ENCODE assay signal across 17 cellular contexts in the genomic region with DNA sequence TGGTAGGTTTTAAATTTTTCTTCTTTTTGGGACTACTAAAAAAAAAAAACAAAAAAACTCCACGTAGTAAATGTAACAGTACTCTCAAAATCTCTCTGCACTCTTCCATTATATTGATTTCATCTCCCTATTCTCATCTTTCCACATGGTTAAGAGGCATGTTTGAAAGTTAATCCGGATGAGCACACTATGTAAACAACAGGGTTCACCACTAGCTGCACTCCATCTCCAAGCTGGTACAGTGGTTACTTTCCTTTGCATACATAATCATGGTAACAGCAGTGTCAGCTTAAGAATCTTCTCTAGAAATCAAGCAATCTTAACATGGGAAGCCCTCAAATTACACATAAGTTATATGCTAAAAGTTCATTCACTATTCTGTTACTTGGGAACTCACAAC.
DNase-seq lines count a peak whose midpoint lies in the region; ATAC-seq and TF ChIP-seq lines count a peak whose summit lies in the region.
"Had no signal": no experiment of that assay in that cellular context is flagged by ENCODE, and none has a peak within 500 bp of the region (broad histone marks: within the 10 kb centered on the region; RNA-seq: fewer than 3 reads in every experiment).

No MANE protein-coding gene starts in this region.

- CTCF ChIA-PET in activated CD4-positive, alpha-beta T cell treated with anti-CD3 and anti-CD28 coated beads, Interleukin-2, amount 10 ng/mL, durations not matched to agents 7 days and 5 days (lab: Charles Lee) = no interaction called here

- POLR2A ChIA-PET in activated CD4-positive, alpha-beta T cell treated with anti-CD3 and anti-CD28 coated beads, Interleukin-2, amount 10 ng/mL, durations not matched to agents 7 days and 5 days (lab: Charles Lee) = no interaction called here

- peaks cover 7% of the 10 kb centered on the region for H3K9me3 Mint-ChIP-seq in activated CD4-positive, alpha-beta T cell treated with anti-CD3 and anti-CD28 coated beads, Interleukin-2, amount 10 ng/mL, durations not matched to agents 7 days and 5 days
- H3K9me3 Mint-ChIP-seq: activated B cell treated with CpG ODN at 0.5 μM for 24 hours had no signal

- H3K27me3 Mint-ChIP-seq in activated CD4-positive, alpha-beta T cell treated with anti-CD3 and anti-CD28 coated beads, Interleukin-2, amount 10 ng/mL, durations not matched to agents 7 days and 5 days = no peaks in the 10 kb centered on the region
- H3K27me3 Mint-ChIP-seq: activated B cell treated with CpG ODN at 0.5 μM for 24 hours; activated CD8-positive, alpha-beta memory T cell treated with anti-CD3 and anti-CD28 coated beads, Interleukin-2, amount 10 ng/mL, durations not matched to agents 7 days and 5 days; CD4-positive, CD25-positive, alpha-beta regulatory T cell had no signal

- H3K27ac Mint-ChIP-seq in activated CD4-positive, alpha-beta T cell treated with anti-CD3 and anti-CD28 coated beads, Interleukin-2, amount 10 ng/mL, durations not matched to agents 7 days and 5 days = no peak overlapping the region
- H3K27ac Mint-ChIP-seq: activated B cell treated with CpG ODN at 0.5 μM for 24 hours; activated CD8-positive, alpha-beta memory T cell treated with anti-CD3 and anti-CD28 coated beads, Interleukin-2, amount 10 ng/mL, durations not matched to agents 7 days and 5 days had no signal

- H3K36me3 Mint-ChIP-seq in activated CD4-positive, alpha-beta T cell treated with anti-CD3 and anti-CD28 coated beads, Interleukin-2, amount 10 ng/mL, durations not matched to agents 7 days and 5 days (ENCODE audit: low read depth) = peaks cover 10% of the 10 kb centered on the region

- no peak overlapping the region for H3K4me3 ChIP-seq in epithelial cell of esophagus (ENCODE audit: low read length)
- H3K4me3 ChIP-seq: tibial artery had no signal

- H3K4me1 Mint-ChIP-seq in activated CD4-positive, alpha-beta T cell treated with anti-CD3 and anti-CD28 coated beads, Interleukin-2, amount 10 ng/mL, durations not matched to agents 7 days and 5 days = peaks cover 33% of the 10 kb centered on the region
- H3K4me1 Mint-ChIP-seq: neural crest cell had no signal

- DNase-seq in NCI-H187 treated with DMSO at 0.1 percent for 48 hours (lab: John Stamatoyannopoulos, UW) (peak; percentile 11), NCI-H187 (lab: John Stamatoyannopoulos, UW) (no peak), NCI-H526 treated with DMSO at 0.1 percent for 48 hours (lab: John Stamatoyannopoulos, UW) (peak; percentile 22), epithelial cell of esophagus (ENCODE audit: low read depth) (peak; percentile 12), renal cortical epithelial cell (ENCODE audit: low read depth) (peak; percentile 42), NCI-H1436 treated with DMSO at 0.1 percent for 48 hours (lab: John Stamatoyannopoulos, UW) (no peak)
- DNase-seq in activated CD4-positive, alpha-beta T cell treated with anti-CD3 and anti-CD28 coated beads, Interleukin-2, amount 10 ng/mL, durations not matched to agents 7 days and 5 days = no peak
- DNase-seq: activated B cell treated with CpG ODN at 0.5 μM for 24 hours; activated CD8-positive, alpha-beta memory T cell treated with anti-CD3 and anti-CD28 coated beads, Interleukin-2, amount 10 ng/mL, durations not matched to agents 7 days and 5 days; activated gamma-delta T cell treated with Interleukin-2 at 50 U/mL for 16 hours; CD4-positive, CD25-positive, alpha-beta regulatory T cell; Karpas-422; SW 1271; tibial artery had no signal

- no peak for ATAC-seq in GM19395 (IDR thresholded peaks at IDR 0.05; ENCODE audit: unreplicated experiment)
- ATAC-seq: activated CD8-positive, alpha-beta memory T cell treated with anti-CD3 and anti-CD28 coated beads, Interleukin-2, amount 10 ng/mL, durations not matched to agents 7 days and 5 days; Panc1 had no signal

- no peak overlapping the region for H3K4me3 Mint-ChIP-seq in activated CD4-positive, alpha-beta T cell treated with anti-CD3 and anti-CD28 coated beads, Interleukin-2, amount 10 ng/mL, durations not matched to agents 7 days and 5 days
- H3K4me3 Mint-ChIP-seq: activated B cell treated with CpG ODN at 0.5 μM for 24 hours; activated CD8-positive, alpha-beta memory T cell treated with anti-CD3 and anti-CD28 coated beads, Interleukin-2, amount 10 ng/mL, durations not matched to agents 7 days and 5 days; neural crest cell had no signal

- no peak for TF ChIP-seq CTCF in epithelial cell of esophagus (IDR thresholded peaks at IDR 0.05; ENCODE audit: insufficient read depth, low read depth, low read length, missing control alignments)

Comparison
In these comparisons a context has a peak if more than half of its experiments do, and no peak if none do; other contexts are left out.
1. DNase-seq: peak in NCI-H187 treated with DMSO at 0.1 percent for 48 hours (single experiment), NCI-H526 treated with DMSO at 0.1 percent for 48 hours (single experiment), epithelial cell of esophagus (single experiment) and renal cortical epithelial cell (single experiment); none in NCI-H187 (0 of 2), activated CD4-positive, alpha-beta T cell treated with anti-CD3 and anti-CD28 coated beads, Interleukin-2, amount 10 ng/mL, durations not matched to agents 7 days and 5 days (single experiment) and NCI-H1436 treated with DMSO at 0.1 percent for 48 hours (single experiment).